ENCODE assay signal across 21 cellular contexts in the genomic region with DNA sequence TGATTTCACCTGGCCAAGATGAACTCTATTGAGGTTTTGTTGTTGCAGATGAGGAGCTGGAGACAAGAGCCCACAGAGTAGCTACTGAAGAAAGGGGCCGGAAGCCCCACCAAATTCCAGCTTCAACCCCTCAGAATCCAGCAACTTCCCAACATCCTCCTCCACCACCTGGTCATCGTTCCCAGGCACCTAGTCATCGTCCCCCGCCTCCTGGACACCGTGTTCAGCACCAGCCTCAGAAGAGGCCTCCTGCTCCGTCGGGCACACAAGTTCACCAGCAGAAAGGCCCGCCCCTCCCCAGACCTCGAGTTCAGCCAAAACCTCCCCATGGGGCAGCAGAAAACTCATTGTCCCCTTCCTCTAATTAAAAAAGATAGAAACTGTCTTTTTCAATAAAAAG. TPM values are rescaled to one million over a fixed set of nuclear protein-coding genes. Genes with fewer than 3 reads are reported as not detected.
DNase-seq lines count a peak whose midpoint lies in the region; ATAC-seq and TF ChIP-seq lines count a peak whose summit lies in the region.
"Had no signal": no experiment of that assay in that cellular context is flagged by ENCODE, and none has a peak within 500 bp of the region (broad histone marks: within the 10 kb centered on the region; RNA-seq: fewer than 3 reads in every experiment).

No MANE protein-coding gene starts in this region.

- H3K27me3 Mint-ChIP-seq in activated naive CD4-positive, alpha-beta T cell treated with anti-CD3 and anti-CD28 coated beads for 36 hours (ENCODE audit: low read depth), result no peaks in the 10 kb centered on the region
- peaks cover 7% of the 10 kb centered on the region for H3K27me3 Mint-ChIP-seq in activated naive CD8-positive, alpha-beta T cell treated with anti-CD3 and anti-CD28 coated beads for 36 hours
- H3K27me3 Mint-ChIP-seq in stimulated activated memory B cell treated with anti-CD40 and anti-IgM and Interleukin-4, amounts not matched to agents 10 μg/mL and 1 μg/mL and 100 μg/mL, for 72 hours, result peaks cover 5% of the 10 kb centered on the region
- no peaks in the 10 kb centered on the region for H3K27me3 Mint-ChIP-seq in type B pancreatic cell

- H3K27ac ChIP-seq in Peyer's patch, result peak overlapping the region; percentile 40 to 71 (median 58)
- H3K27ac ChIP-seq: breast epithelium, dorsolateral prefrontal cortex, gastrocnemius medialis had no signal

- H3K9me3 Mint-ChIP-seq in activated naive CD4-positive, alpha-beta T cell treated with anti-CD3 and anti-CD28 coated beads for 36 hours, result peaks cover 4% of the 10 kb centered on the region
- peaks cover 9% of the 10 kb centered on the region for H3K9me3 Mint-ChIP-seq in activated naive CD8-positive, alpha-beta T cell treated with anti-CD3 and anti-CD28 coated beads for 36 hours
- H3K9me3 Mint-ChIP-seq in stimulated activated memory B cell treated with anti-CD40 and anti-IgM and Interleukin-4, amounts not matched to agents 10 μg/mL and 1 μg/mL and 100 μg/mL, for 72 hours, result no peaks in the 10 kb centered on the region
- no peaks in the 10 kb centered on the region for H3K9me3 Mint-ChIP-seq in type B pancreatic cell

- CTCF ChIA-PET in activated naive CD4-positive, alpha-beta T cell treated with anti-CD3 and anti-CD28 coated beads for 36 hours (lab: Charles Lee), result interaction anchor here (0.6 to 6.4 kb wide), 11 partner anchors 12 to 288 kb away, joined by 3 to 44 read pairs (median 5); a partner anchor contains a TSS

- intact Hi-C loops in activated naive CD4-positive, alpha-beta T cell treated with anti-CD3 and anti-CD28 coated beads for 36 hours (cut with micrococcal nuclease), result loop anchor here (2.0 to 5.0 kb wide), 2 partner anchors 616 to 896 kb away; no protein-coding TSS in a partner anchor

- peaks cover 97% of the 10 kb centered on the region for H3K4me1 Mint-ChIP-seq in activated naive CD4-positive, alpha-beta T cell treated with anti-CD3 and anti-CD28 coated beads for 36 hours (ENCODE audit: low read depth)
- H3K4me1 Mint-ChIP-seq in activated naive CD8-positive, alpha-beta T cell treated with anti-CD3 and anti-CD28 coated beads for 36 hours, result peaks cover 94% of the 10 kb centered on the region
- peaks cover 21% of the 10 kb centered on the region for H3K4me1 Mint-ChIP-seq in stimulated activated memory B cell treated with anti-CD40 and anti-IgM and Interleukin-4, amounts not matched to agents 10 μg/mL and 1 μg/mL and 100 μg/mL, for 72 hours
- H3K4me1 Mint-ChIP-seq in type B pancreatic cell (ENCODE audit: unreplicated experiment), result peaks cover 18% of the 10 kb centered on the region
- H3K4me1 Mint-ChIP-seq: GM23338, mesothelial cell of epicardium had no signal

- peak overlapping the region; percentile 100 for H3K4me3 Mint-ChIP-seq in activated naive CD4-positive, alpha-beta T cell treated with anti-CD3 and anti-CD28 coated beads for 36 hours
- peak overlapping the region; percentile 78 for H3K4me3 Mint-ChIP-seq in activated naive CD8-positive, alpha-beta T cell treated with anti-CD3 and anti-CD28 coated beads for 36 hours
- no peak overlapping the region for H3K4me3 Mint-ChIP-seq in stimulated activated memory B cell treated with anti-CD40 and anti-IgM and Interleukin-4, amounts not matched to agents 10 μg/mL and 1 μg/mL and 100 μg/mL, for 72 hours
- H3K4me3 Mint-ChIP-seq in type B pancreatic cell, result no peak overlapping the region
- H3K4me3 Mint-ChIP-seq: GM23338, mesothelial cell of epicardium had no signal

- H3K9me3 ChIP-seq in Peyer's patch, result no peaks in the 10 kb centered on the region
- H3K9me3 ChIP-seq: breast epithelium, Caco-2, gastrocnemius medialis had no signal

- no peak for ATAC-seq in stimulated activated memory B cell treated with anti-CD40 and anti-IgM and Interleukin-4, amounts not matched to agents 10 μg/mL and 1 μg/mL and 100 μg/mL, for 72 hours
- ATAC-seq in HG03175 (IDR thresholded peaks at IDR 0.05; ENCODE audit: unreplicated experiment), result no peak
- ATAC-seq: gastrocnemius medialis, GM23338, left colon, SK-N-SH treated with all-trans-retinoic acid at 6 μM for 48 hours had no signal

- peak overlapping the region; percentile 100 for H3K27ac Mint-ChIP-seq in activated naive CD4-positive, alpha-beta T cell treated with anti-CD3 and anti-CD28 coated beads for 36 hours
- H3K27ac Mint-ChIP-seq in activated naive CD8-positive, alpha-beta T cell treated with anti-CD3 and anti-CD28 coated beads for 36 hours, result peak overlapping the region; percentile 99
- peak overlapping the region; percentile 75 for H3K27ac Mint-ChIP-seq in stimulated activated memory B cell treated with anti-CD40 and anti-IgM and Interleukin-4, amounts not matched to agents 10 μg/mL and 1 μg/mL and 100 μg/mL, for 72 hours
- no peak overlapping the region for H3K27ac Mint-ChIP-seq in type B pancreatic cell
- H3K27ac Mint-ChIP-seq: GM23338, mesothelial cell of epicardium had no signal

- peaks cover 69% of the 10 kb centered on the region for H3K36me3 Mint-ChIP-seq in activated naive CD4-positive, alpha-beta T cell treated with anti-CD3 and anti-CD28 coated beads for 36 hours (ENCODE audit: low read depth)
- peaks cover 85% of the 10 kb centered on the region for H3K36me3 Mint-ChIP-seq in activated naive CD8-positive, alpha-beta T cell treated with anti-CD3 and anti-CD28 coated beads for 36 hours
- H3K36me3 Mint-ChIP-seq in stimulated activated memory B cell treated with anti-CD40 and anti-IgM and Interleukin-4, amounts not matched to agents 10 μg/mL and 1 μg/mL and 100 μg/mL, for 72 hours, result no peaks in the 10 kb centered on the region
- no peaks in the 10 kb centered on the region for H3K36me3 Mint-ChIP-seq in type B pancreatic cell
- H3K36me3 Mint-ChIP-seq: mesothelial cell of epicardium had no signal

- H3K36me3 ChIP-seq in Peyer's patch, result no peaks in the 10 kb centered on the region
- H3K36me3 ChIP-seq: breast epithelium, gastrocnemius medialis had no signal

- TF ChIP-seq POLR2A in Peyer's patch (IDR thresholded peaks at IDR 0.05), result no peak

- peaks cover 0 to 6% (median 4%) of the 10 kb centered on the region in 4 donors for H3K4me1 ChIP-seq in Peyer's patch
- H3K4me1 ChIP-seq: breast epithelium, Caco-2, gastrocnemius medialis had no signal

- TF ChIP-seq CTCF in Peyer's patch (IDR thresholded peaks at IDR 0.05), result no peak
- TF ChIP-seq CTCF in type B pancreatic cell (conservative IDR thresholded peaks at IDR 0.05), result no peak

- H3K27me3 ChIP-seq in Peyer's patch, result no peaks in the 10 kb centered on the region
- H3K27me3 ChIP-seq: breast epithelium, dorsolateral prefrontal cortex, gastrocnemius medialis had no signal

- H3K4me3 ChIP-seq in Peyer's patch, result no peak overlapping the region
- H3K4me3 ChIP-seq: breast epithelium, dorsolateral prefrontal cortex, gastrocnemius medialis, GM23338 had no signal

- no peak for DNase-seq in activated naive CD4-positive, alpha-beta T cell treated with anti-CD3 and anti-CD28 coated beads for 36 hours
- no peak for DNase-seq in activated naive CD4-positive, alpha-beta T cell (lab: John Stamatoyannopoulos, UW)
- DNase-seq in Peyer's patch (no peak), type B pancreatic cell (ENCODE audit: extremely low spot score, unreplicated experiment) (no peak), AG08396 (ENCODE audit: low spot score) (no peak)
- DNase-seq in activated naive CD8-positive, alpha-beta T cell treated with anti-CD3 and anti-CD28 coated beads for 36 hours, result no peak
- DNase-seq: Caco-2; dorsolateral prefrontal cortex; gastrocnemius medialis; left colon; NCI-H146; NCI-H82; stimulated activated naive CD4-positive, alpha-beta T cell treated with Interleukin-2 at 50 U/mL for 16 hours had no signal

RNA-seq across cellular contexts. Expression of a gene that starts 14.2 kb away (rescaled TPM):
- 100 to 1,000 TPM; 251 to 264 TPM for total RNA-seq in activated naive CD4-positive, alpha-beta T cell treated with anti-CD3 and anti-CD28 coated beads for 36 hours
- 10 to 100 TPM in 3 of 4 donors, 1 to 10 TPM in 1; 9.6 to 36.3 (median 20.9) TPM for total RNA-seq in Peyer's patch
- total RNA-seq in activated naive CD8-positive, alpha-beta T cell treated with anti-CD3 and anti-CD28 coated beads for 36 hours, result 100 to 1,000 TPM; 291 TPM
- total RNA-seq in type B pancreatic cell (ENCODE audit: low replicate concordance), result 0.17 TPM in 1 of 2 replicates, not detected in the other
- total RNA-seq: Caco-2, GM23338, M059J, mesothelial cell of epicardium, renal cortical epithelial cell had no signal

Comparison
In these comparisons a context has a peak if more than half of its experiments do, and no peak if none do; other contexts are left out.
1. H3K4me3 Mint-ChIP-seq: peak in activated naive CD4-positive, alpha-beta T cell treated with anti-CD3 and anti-CD28 coated beads for 36 hours (single experiment) and activated naive CD8-positive, alpha-beta T cell treated with anti-CD3 and anti-CD28 coated beads for 36 hours (single experiment); none in stimulated activated memory B cell treated with anti-CD40 and anti-IgM and Interleukin-4, amounts not matched to agents 10 μg/mL and 1 μg/mL and 100 μg/mL, for 72 hours (single experiment) and type B pancreatic cell (single experiment).